21 cellular contexts compared by ENCODE assay signal in the genomic region with DNA sequence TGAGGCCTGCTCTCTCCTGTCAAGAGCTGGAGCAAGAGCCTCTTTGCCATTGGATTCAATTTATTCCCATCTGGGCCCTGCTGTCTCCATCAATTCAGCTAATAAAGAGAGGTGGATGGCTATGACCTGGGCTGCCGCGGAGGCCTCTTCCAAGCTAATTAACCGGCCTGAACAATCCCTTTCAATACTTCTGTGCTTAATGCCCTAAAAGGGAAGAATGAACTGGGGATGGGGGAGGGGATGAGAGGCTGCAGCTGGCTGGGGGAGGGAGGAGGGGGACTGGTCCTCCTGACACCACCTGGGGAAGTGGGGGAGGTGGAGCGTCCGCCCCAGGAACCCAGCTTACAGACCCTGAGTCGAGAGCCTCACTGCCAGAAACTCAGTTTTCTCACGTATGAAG. TPM values are rescaled to one million over a fixed set of nuclear protein-coding genes. Genes with fewer than 3 reads are reported as not detected.
DNase-seq lines count a peak whose midpoint lies in the region; ATAC-seq and TF ChIP-seq lines count a peak whose summit lies in the region.
"Had no signal": no experiment of that assay in that cellular context is flagged by ENCODE, and none has a peak within 500 bp of the region (broad histone marks: within the 10 kb centered on the region; RNA-seq: fewer than 3 reads in every experiment).

No MANE protein-coding gene starts in this region.

- no peak overlapping the region for H3K4me3 ChIP-seq in BE2C (ENCODE audit: low read depth, low read length)
- no peak overlapping the region for H3K4me3 ChIP-seq in esophagus squamous epithelium
- H3K4me3 ChIP-seq: esophagus muscularis mucosa, heart right ventricle, stomach had no signal

- H3K4me1 ChIP-seq in BE2C (peaks cover 35% of the 10 kb centered on the region), esophagus squamous epithelium (peaks cover 0 to 6% (median 0%) of the 10 kb centered on the region in 3 donors)
- H3K4me1 ChIP-seq: esophagus muscularis mucosa, heart right ventricle, stomach had no signal

- intact Hi-C loops in esophagus squamous epithelium (cut with DNase I) = no loop called here

- ATAC-seq in HG03280 (IDR thresholded peaks at IDR 0.05; ENCODE audit: unreplicated experiment) = no peak

- DNase-seq in BE2C = peak; percentile 44
- peak; percentile 61 for DNase-seq in NCI-H1436 (lab: John Stamatoyannopoulos, UW)
- peak; percentile 76 for DNase-seq in NCI-H2227 (lab: John Stamatoyannopoulos, UW; ENCODE audit: unreplicated experiment)
- peak; percentile 39 to 57 for DNase-seq in SHP77 (lab: John Stamatoyannopoulos, UW)
- DNase-seq in NCI-H1048 (lab: John Stamatoyannopoulos, UW) = no peak
- DNase-seq in stimulated activated naive CD4-positive, alpha-beta T cell treated with Interleukin-2 at 50 U/mL for 16 hours (lab: John Stamatoyannopoulos, UW) = no peak
- no peak for DNase-seq in esophagus squamous epithelium (lab: John Stamatoyannopoulos, UW)
- DNase-seq: activated naive CD4-positive, alpha-beta T cell treated with anti-CD3 and anti-CD28 coated beads for 36 hours; C1 segment of cervical spinal cord; DND-41; heart right ventricle; kidney; SIG-M5; stomach had no signal

- H3K27me3 ChIP-seq in BE2C (no peaks in the 10 kb centered on the region), esophagus squamous epithelium (peaks cover 0 to 76% (median 0%) of the 10 kb centered on the region in 4 donors)

- no peak overlapping the region for H3K27ac ChIP-seq in esophagus squamous epithelium
- H3K27ac ChIP-seq: esophagus muscularis mucosa, heart right ventricle, neutrophil, stomach had no signal

- TF ChIP-seq CTCF in BE2C (IDR thresholded peaks at IDR 0.05; ENCODE audit: low read depth, low read length) = no peak
- no peak for TF ChIP-seq CTCF in esophagus squamous epithelium (IDR thresholded peaks at IDR 0.05)

- H3K9me3 ChIP-seq in BE2C = peaks cover 4% of the 10 kb centered on the region
- H3K9me3 ChIP-seq in esophagus squamous epithelium = no peaks in the 10 kb centered on the region
- H3K9me3 ChIP-seq: esophagus muscularis mucosa, heart right ventricle, neutrophil, stomach had no signal

- 29 to 77% methylated on average over 2 to 5 of the region's 7 CpGs for WGBS in esophagus squamous epithelium, 2 donors

- no peak for TF ChIP-seq POLR2A in esophagus squamous epithelium (IDR thresholded peaks at IDR 0.05)

- H3K36me3 ChIP-seq in BE2C (no peaks in the 10 kb centered on the region), esophagus squamous epithelium (no peaks in the 10 kb centered on the region)
- H3K36me3 ChIP-seq: esophagus muscularis mucosa, heart right ventricle, neutrophil, stomach had no signal

RNA-seq across cellular contexts. Expression of a gene that starts 33.4 kb away (rescaled TPM):
- not detected for polyA plus RNA-seq in BE2C (2012; ENCODE audit: insufficient read depth, insufficient read length, low read depth)
- not detected for total RNA-seq in esophagus squamous epithelium
- total RNA-seq: activated naive CD4-positive, alpha-beta T cell treated with anti-CD3 and anti-CD28 coated beads for 36 hours; dermis microvascular lymphatic vessel endothelial cell; esophagus muscularis mucosa; heart right ventricle; kidney; M059J; stomach; T-helper 2 cell treated with Interferon-gamma antibody and Interleukin-4, amounts not matched to agents 100 ng/mL and 5 ng/mL, for 36 hours; ureter had no signal
- polyA plus RNA-seq: heart right ventricle, stomach had no signal

Comparison
In these comparisons a context has a peak if more than half of its experiments do, and no peak if none do; other contexts are left out.
1. DNase-seq: peak in BE2C (single experiment), NCI-H1436 (single experiment), NCI-H2227 (single experiment) and SHP77 (2 of 2); none in NCI-H1048 (single experiment), stimulated activated naive CD4-positive, alpha-beta T cell treated with Interleukin-2 at 50 U/mL for 16 hours (single experiment) and esophagus squamous epithelium (single experiment).